In the genomic region with DNA sequence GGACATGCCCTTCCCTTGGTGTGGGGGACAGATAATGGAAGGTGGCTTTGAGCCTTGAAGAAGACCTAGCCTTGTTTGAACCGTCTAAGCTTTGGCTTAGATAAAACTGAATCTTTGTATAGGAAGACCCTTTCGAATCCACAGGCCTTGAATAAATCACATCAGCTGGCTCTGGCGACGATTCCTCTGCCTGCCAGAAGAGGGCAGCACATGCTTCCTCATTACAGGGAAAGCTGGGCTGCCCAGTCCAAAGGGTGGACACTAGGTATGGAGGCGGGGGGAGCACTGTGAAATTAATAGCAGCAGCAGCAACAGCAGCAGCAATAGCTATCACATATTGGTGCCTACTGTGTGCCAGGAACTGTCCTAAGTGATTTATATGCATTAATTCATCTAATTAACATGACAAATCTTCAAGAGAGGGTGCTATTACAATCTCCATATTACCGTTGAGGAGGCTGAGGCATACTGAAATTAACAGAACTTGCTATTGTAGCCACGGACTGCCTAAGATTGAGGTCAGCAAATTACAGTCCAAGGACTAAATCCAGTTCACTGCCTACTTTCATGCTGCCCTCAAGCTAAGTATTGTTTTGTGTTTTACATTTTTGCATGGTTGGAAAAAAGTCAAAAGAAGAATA, we compare ENCODE assay signal across 8 cellular contexts.
A peak's percentile ranks its signal among the peaks of the same experiment; 100 is the strongest.
DNase-seq lines count a peak whose midpoint lies in the region; TF ChIP-seq lines count a peak whose summit lies in the region.

No MANE protein-coding gene starts in this region.

- H4K20me1 ChIP-seq in SK-N-SH (ENCODE audit: insufficient read depth), result no peaks in the 10 kb centered on the region

- no peak overlapping the region for H3K4me2 ChIP-seq in SK-N-SH

- H3K27me3 ChIP-seq in SK-N-SH (ENCODE audit: insufficient read depth) (peaks cover 40% of the 10 kb centered on the region; the same call in 1 of the 2 replicates), vagina (no peaks in the 10 kb centered on the region)

- CTCF ChIA-PET in SK-N-SH (lab: Yijun Ruan, JAX), result interaction anchor here (0.6 to 2.5 kb wide), 26 partner anchors 9 to 1455 kb away, joined by 3 to 26 read pairs (median 4); no protein-coding TSS in a partner anchor
- CTCF ChIA-PET in activated naive CD4-positive, alpha-beta T cell treated with anti-CD3 and anti-CD28 coated beads, Interleukin-2, amount 10 ng/mL, durations not matched to agents 7 days and 5 days (lab: Charles Lee), result interaction anchor here (0.6 to 2.5 kb wide), 30 partner anchors 9 to 1455 kb away, joined by 3 to 13 read pairs (median 3); no protein-coding TSS in a partner anchor

- peak overlapping the region in 1 of 2 experiments; percentile 45; a peak in 1 of 4 replicates for H3K4me3 ChIP-seq in SK-N-SH (ENCODE audit: low read depth in 2 of 2, low read length in 1 of 2)
- no peak overlapping the region for H3K4me3 ChIP-seq in vagina

- H3K36me3 Mint-ChIP-seq in activated naive CD4-positive, alpha-beta T cell treated with anti-CD3 and anti-CD28 coated beads, Interleukin-2, amount 10 ng/mL, durations not matched to agents 7 days and 5 days, result no peaks in the 10 kb centered on the region

- H3K9me3 ChIP-seq in SK-N-SH, result no peaks in the 10 kb centered on the region
- H3K9me3 ChIP-seq in vagina, result no peaks in the 10 kb centered on the region

- H3K9me2 ChIP-seq in SK-N-SH, result no peaks in the 10 kb centered on the region

- H3K27ac Mint-ChIP-seq in activated naive CD4-positive, alpha-beta T cell treated with anti-CD3 and anti-CD28 coated beads, Interleukin-2, amount 10 ng/mL, durations not matched to agents 7 days and 5 days, result no peak overlapping the region

- H3K36me3 ChIP-seq in SK-N-SH (replicated peaks in 1 of 2; ENCODE audit: control insufficient read depth in 1 of 2, insufficient read depth in 2 of 2, low read length in 1 of 2) (no peaks in the 10 kb centered on the region), vagina (no peaks in the 10 kb centered on the region)

- H3K4me3 Mint-ChIP-seq in activated naive CD4-positive, alpha-beta T cell treated with anti-CD3 and anti-CD28 coated beads, Interleukin-2, amount 10 ng/mL, durations not matched to agents 7 days and 5 days, result no peak overlapping the region

- H3K27ac ChIP-seq in SK-N-SH (ENCODE audit: low read depth in 2 of 2, low read length in 1 of 2) (no peak overlapping the region), vagina (no peak overlapping the region)

- no peak for TF ChIP-seq POLR2A in vagina (IDR thresholded peaks at IDR 0.05)

- TF ChIP-seq RAD21 in SK-N-SH (IDR thresholded peaks at IDR 0.05; ENCODE audit: low read length), result peak; percentile 63

- H3K79me2 ChIP-seq in SK-N-SH (ENCODE audit: insufficient read depth), result no peaks in the 10 kb centered on the region

- no peaks in the 10 kb centered on the region for H3K9me3 Mint-ChIP-seq in activated naive CD4-positive, alpha-beta T cell treated with anti-CD3 and anti-CD28 coated beads, Interleukin-2, amount 10 ng/mL, durations not matched to agents 7 days and 5 days

- H2AFZ ChIP-seq in SK-N-SH (ENCODE audit: low read depth), result no peak overlapping the region

- intact Hi-C loops in head of caudate nucleus (cut with DNase I) (no loop called here), posterior cingulate gyrus (cut with DNase I) (no loop called here), vagina (cut with DNase I) (no loop called here)

- POLR2A ChIA-PET in SK-N-SH (lab: Yijun Ruan, JAX), result no interaction called here

- H3K27me3 Mint-ChIP-seq in activated naive CD4-positive, alpha-beta T cell treated with anti-CD3 and anti-CD28 coated beads, Interleukin-2, amount 10 ng/mL, durations not matched to agents 7 days and 5 days, result no peaks in the 10 kb centered on the region

- H3K4me1 ChIP-seq in SK-N-SH (ENCODE audit: control insufficient read depth in 1 of 2, insufficient read depth in 2 of 2, low read depth in 1 of 2, low read length in 1 of 2) (no peaks in the 10 kb centered on the region), vagina (peaks cover 4% of the 10 kb centered on the region)

- no peaks in the 10 kb centered on the region for H3F3A ChIP-seq in SK-N-SH (replicated peaks; ENCODE audit: insufficient read depth)

- peak; percentile 98 for TF ChIP-seq CTCF in SK-N-SH (IDR thresholded peaks at IDR 0.05)
- peak; percentile 82 to 86 (median 84) for TF ChIP-seq CTCF in vagina (IDR thresholded peaks at IDR 0.05)

- WGBS in SK-N-SH (ENCODE audit: low lambda C conversion rate), result 4% methylated on average over 7 of the region's 7 CpGs

- H3K9ac ChIP-seq in SK-N-SH, result no peak overlapping the region

- peak; percentile 65 for DNase-seq in DMS53 treated with DMSO at 0.1 percent for 48 hours (lab: John Stamatoyannopoulos, UW; ENCODE audit: unreplicated experiment)
- peak; percentile 62 for DNase-seq in LHCN-M2 (ENCODE audit: low read depth)
- peak; percentile 62 for DNase-seq in SK-N-SH
- DNase-seq in activated naive CD4-positive, alpha-beta T cell treated with anti-CD3 and anti-CD28 coated beads, Interleukin-2, amount 10 ng/mL, durations not matched to agents 7 days and 5 days, result peak; percentile 64
- peak; percentile 26 to 86 (median 66) for DNase-seq in head of caudate nucleus
- peak; percentile 34 to 92 (median 70) for DNase-seq in posterior cingulate gyrus
- no peak for DNase-seq in vagina (ENCODE audit: extremely low spot score in 2 of 2)
- no peak for DNase-seq in GF-D8 (lab: John Stamatoyannopoulos, UW)

- TF ChIP-seq EP300 in SK-N-SH (IDR thresholded peaks at IDR 0.05; ENCODE audit: borderline replicate concordance in 1 of 2, low read depth in 1 of 2, low read length in 1 of 2), result no peak

- H3K4me1 Mint-ChIP-seq in activated naive CD4-positive, alpha-beta T cell treated with anti-CD3 and anti-CD28 coated beads, Interleukin-2, amount 10 ng/mL, durations not matched to agents 7 days and 5 days, result no peaks in the 10 kb centered on the region

TF ChIP-seq in SK-N-SH, 30 proteins besides CTCF, POLR2A, EP300 and RAD21:
- TF ChIP-seq SMC3 (IDR thresholded peaks at IDR 0.05; ENCODE audit: low read depth, low read length), result peak; percentile 63
- TF ChIP-seq MXI1 (IDR thresholded peaks at IDR 0.05; ENCODE audit: low read depth, low read length), result no peak
- TF ChIP-seq RCOR1 (IDR thresholded peaks at IDR 0.05; ENCODE audit: low read length), result no peak
TF ChIP-seq in SK-N-SH: peak in this region for 1.

Comparison
In these comparisons a context has a peak if more than half of its experiments do, and no peak if none do; other contexts are left out.
1. DNase-seq: peak in DMS53 treated with DMSO at 0.1 percent for 48 hours (single experiment), LHCN-M2 (single experiment), SK-N-SH (single experiment), activated naive CD4-positive, alpha-beta T cell treated with anti-CD3 and anti-CD28 coated beads, Interleukin-2, amount 10 ng/mL, durations not matched to agents 7 days and 5 days (single experiment), head of caudate nucleus (42 of 42) and posterior cingulate gyrus (10 of 10); none in vagina (0 of 2) and GF-D8 (single experiment).